18 cellular contexts compared by ENCODE assay signal in genomic region chr18:61570070-61570469, GRCh38.
DNase-seq lines count a peak whose midpoint lies in the region; ATAC-seq, FAIRE-seq and TF ChIP-seq lines count a peak whose summit lies in the region.
"Had no signal": no experiment of that assay in that cellular context is flagged by ENCODE, and none has a peak within 500 bp of the region (broad histone marks: within the 10 kb centered on the region; RNA-seq: fewer than 3 reads in every experiment).

No MANE protein-coding gene starts in this region.

- H3K4ac ChIP-seq in IMR-90 (ENCODE audit: low read depth, low read length): peak overlapping the region; percentile 95

- H3K79me2 ChIP-seq in osteoblast (ENCODE audit: insufficient read depth, low read length): no peaks in the 10 kb centered on the region

- in situ Hi-C loops in IMR-90 (cut with MboI; ENCODE audit: low sequenced_read_pairs): loop anchor here (10.0 kb wide), 2 partner anchors 325 to 565 kb away; partner anchors contain the start of gene RNF152

- POLR2A ChIA-PET in IMR-90 (lab: Charles Lee; ENCODE audit: unreplicated experiment): no interaction called here

- no peak for DNase-seq in D721Med (ENCODE audit: insufficient read length, low spot score)
- DNase-seq in IMR-90: no peak
- DNase-seq in coronary artery (ENCODE audit: low spot score): no peak
- DNase-seq in osteoblast (ENCODE audit: insufficient read length, low spot score, missing footprints): no peak
- no peak for DNase-seq in GF-D8 (lab: John Stamatoyannopoulos, UW)
- DNase-seq: BE2C; CD4-positive, alpha-beta T cell; DMS53; KG1; NCI-H1436 treated with DMSO at 0.1 percent for 48 hours; NCI-H2029 treated with DMSO at 0.1 percent for 48 hours; NCI-H510A; NCI-H774; PC-3 had no signal

- no peaks in the 10 kb centered on the region for H3K79me1 ChIP-seq in IMR-90 (ENCODE audit: low read depth in 1 of 2, low read length in 2 of 2)

- no CpG with 5 or more reads among the region's 3 CpGs for WGBS in IMR-90 (ENCODE audit: extremely low coverage in 2 of 2, insufficient read length in 1 of 2), 2 experiments

- H3K4me2 ChIP-seq in IMR-90 (ENCODE audit: low read depth, low read length) (no peak overlapping the region), osteoblast (ENCODE audit: insufficient read depth, low read length) (peak overlapping the region; percentile 77)
- H3K4me2 ChIP-seq: GM23338 had no signal

- no peak overlapping the region for H3K9ac ChIP-seq in IMR-90 (ENCODE audit: low read depth, low read length)

- peak overlapping the region; percentile 76 for H2BK5ac ChIP-seq in IMR-90 (ENCODE audit: low read depth, low read length, poor library complexity, severe bottlenecking)

- H2BK20ac ChIP-seq in IMR-90 (ENCODE audit: low read depth, low read length): peak overlapping the region; percentile 98

- dilution Hi-C loops in IMR-90 (cut with HindIII; ENCODE audit: low sequenced_read_pairs, unreplicated experiment): no loop called here

- peak overlapping the region; percentile 89 for H3K14ac ChIP-seq in IMR-90 (replicated peaks; ENCODE audit: low read depth, low read length)

- ATAC-seq in IMR-90 (ENCODE audit: low read depth) (no peak), GM18502 (IDR thresholded peaks at IDR 0.05; ENCODE audit: poor library complexity, unreplicated experiment) (no peak), HG03045 (IDR thresholded peaks at IDR 0.05; ENCODE audit: unreplicated experiment) (no peak), GM21447 (IDR thresholded peaks at IDR 0.05; ENCODE audit: unreplicated experiment) (no peak)
- ATAC-seq: GM23338 had no signal

- BruUV-seq in IMR-90 (replicated peaks; lab: Mats Ljungman, UMichigan): no TSS peak

- H3K4me1 ChIP-seq in IMR-90 (ENCODE audit: control insufficient read depth, insufficient read depth, low read length) (peaks cover 11% of the 10 kb centered on the region), osteoblast (ENCODE audit: insufficient read depth, low read length) (peaks cover 14% of the 10 kb centered on the region)
- H3K4me1 ChIP-seq: BE2C had no signal

- H3K23ac ChIP-seq in IMR-90 (ENCODE audit: low read depth, low read length): peak overlapping the region; percentile 62; the same call in 1 of the 2 replicates

- no peak overlapping the region for H2AK9ac ChIP-seq in IMR-90 (replicated peaks; ENCODE audit: low read depth, low read length, poor library complexity)

- CTCF ChIA-PET in IMR-90 (lab: Yijun Ruan, JAX): no interaction called here

- H2BK120ac ChIP-seq in IMR-90 (ENCODE audit: low read depth, low read length): peak overlapping the region; percentile 94

- H3K4me3 ChIP-seq in IMR-90 (ENCODE audit: insufficient read depth, low read depth, low read length): no peak overlapping the region
- H3K4me3 ChIP-seq in coronary artery: no peak overlapping the region
- no peak overlapping the region for H3K4me3 ChIP-seq in osteoblast (ENCODE audit: insufficient read depth, low read length)
- H3K4me3 ChIP-seq: GM23338 had no signal

- peak overlapping the region; percentile 76 for H3K18ac ChIP-seq in IMR-90 (ENCODE audit: low read depth, low read length)

- peak overlapping the region; percentile 91 for H2AK5ac ChIP-seq in IMR-90 (ENCODE audit: low read depth, low read length)

- peak; percentile 11 for FAIRE-seq in D721Med (lab: Jason Lieb, UNC)

- H3K9me3 ChIP-seq in IMR-90 (ENCODE audit: control insufficient read depth, insufficient read depth, low read length) (peaks cover 3% of the 10 kb centered on the region), osteoblast (ENCODE audit: low read depth, low read length) (peaks cover 2% of the 10 kb centered on the region)
- H3K9me3 ChIP-seq: BE2C had no signal

- intact Hi-C loops in IMR-90 (cut with micrococcal nuclease): no loop called here

- TF ChIP-seq CTCF in D721Med (IDR thresholded peaks at IDR 0.05; ENCODE audit: insufficient read depth, missing control alignments) (no peak), IMR-90 (conservative IDR thresholded peaks at IDR 0.05; ENCODE audit: low read depth, low read length) (no peak), coronary artery (IDR thresholded peaks at IDR 0.05) (no peak), osteoblast (IDR thresholded peaks at IDR 0.05; ENCODE audit: extremely low read depth, low read depth, low read length) (no peak)

- no peak for TF ChIP-seq POLR2A in IMR-90 (IDR thresholded peaks at IDR 0.05; ENCODE audit: low read depth, low read length)

- H4K5ac ChIP-seq in IMR-90 (ENCODE audit: low read depth, low read length): peak overlapping the region; percentile 79; the same call in 1 of the 2 replicates

- H3K27ac ChIP-seq in IMR-90 (ENCODE audit: insufficient read depth, low read length): peak overlapping the region; percentile 89; the same call in 1 of the 2 replicates
- peak overlapping the region; percentile 8 to 82 for H3K27ac ChIP-seq in coronary artery
- H3K27ac ChIP-seq in osteoblast (ENCODE audit: low read depth, low read length): peak overlapping the region; percentile 89

- H3K9me1 ChIP-seq in IMR-90 (ENCODE audit: insufficient read depth, low read length): peaks cover 7% of the 10 kb centered on the region; the same call in 1 of the 2 replicates

- no peaks in the 10 kb centered on the region for H3K36me3 ChIP-seq in IMR-90 (ENCODE audit: control insufficient read depth, insufficient read depth, low read length)
- H3K36me3 ChIP-seq in osteoblast (ENCODE audit: insufficient read depth, low read length): no peaks in the 10 kb centered on the region
- H3K36me3 ChIP-seq: BE2C had no signal

- no peak overlapping the region for H3K56ac ChIP-seq in IMR-90 (ENCODE audit: extremely low read depth, insufficient read depth, low read length)

- H3K27me3 ChIP-seq in IMR-90 (ENCODE audit: control insufficient read depth, insufficient read depth, low read length) (no peaks in the 10 kb centered on the region), osteoblast (ENCODE audit: insufficient read depth, low read length) (no peaks in the 10 kb centered on the region)
- H3K27me3 ChIP-seq: BE2C had no signal

- peak overlapping the region; percentile 75 to 85; a peak in 3 of 4 replicates for H4K8ac ChIP-seq in IMR-90 (ENCODE audit: low read depth in 2 of 2, low read length in 2 of 2)

- no peak for TF ChIP-seq RAD21 in IMR-90 (IDR thresholded peaks at IDR 0.05; ENCODE audit: low read length)

- H4K91ac ChIP-seq in IMR-90 (ENCODE audit: insufficient read depth, low read depth, low read length): peak overlapping the region; percentile 98

- no peaks in the 10 kb centered on the region for H4K20me1 ChIP-seq in IMR-90 (ENCODE audit: insufficient read depth, low read length)
- no peaks in the 10 kb centered on the region for H4K20me1 ChIP-seq in osteoblast (ENCODE audit: insufficient read depth, low read length)

- H2AFZ ChIP-seq in IMR-90 (replicated peaks; ENCODE audit: low read length, poor library complexity): no peak overlapping the region
- H2AFZ ChIP-seq in osteoblast (ENCODE audit: low read length): no peak overlapping the region

- peak overlapping the region; percentile 77; the same call in 2 of the 3 replicates for H2BK15ac ChIP-seq in IMR-90 (ENCODE audit: low read depth, low read length)

TF ChIP-seq in IMR-90, 13 proteins besides CTCF, POLR2A, EP300 and RAD21:
- TF ChIP-seq RCOR1 (IDR thresholded peaks at IDR 0.05; ENCODE audit: insufficient replicate concordance, low read length) (no peak), CEBPB (IDR thresholded peaks at IDR 0.05; ENCODE audit: low read depth, low read length) (no peak), SMC3 (IDR thresholded peaks at IDR 0.05; ENCODE audit: low read depth, low read length) (no peak), BHLHE40 (IDR thresholded peaks at IDR 0.05; ENCODE audit: low read depth, low read length) (no peak), RFX5 (IDR thresholded peaks at IDR 0.05; ENCODE audit: low read depth, low read length) (no peak), MXI1 (IDR thresholded peaks at IDR 0.05; ENCODE audit: borderline replicate concordance, low read depth, low read length) (no peak)
- TF ChIP-seq, protein P1, sequence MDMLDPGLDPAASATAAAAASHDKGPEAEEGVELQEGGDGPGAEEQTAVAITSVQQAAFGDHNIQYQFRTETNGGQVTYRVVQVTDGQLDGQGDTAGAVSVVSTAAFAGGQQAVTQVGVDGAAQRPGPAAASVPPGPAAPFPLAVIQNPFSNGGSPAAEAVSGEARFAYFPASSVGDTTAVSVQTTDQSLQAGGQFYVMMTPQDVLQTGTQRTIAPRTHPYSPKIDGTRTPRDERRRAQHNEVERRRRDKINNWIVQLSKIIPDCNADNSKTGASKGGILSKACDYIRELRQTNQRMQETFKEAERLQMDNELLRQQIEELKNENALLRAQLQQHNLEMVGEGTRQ (IDR thresholded peaks at IDR 0.05; ENCODE audit: low read depth, low read length): no peak
